In the genomic region with DNA sequence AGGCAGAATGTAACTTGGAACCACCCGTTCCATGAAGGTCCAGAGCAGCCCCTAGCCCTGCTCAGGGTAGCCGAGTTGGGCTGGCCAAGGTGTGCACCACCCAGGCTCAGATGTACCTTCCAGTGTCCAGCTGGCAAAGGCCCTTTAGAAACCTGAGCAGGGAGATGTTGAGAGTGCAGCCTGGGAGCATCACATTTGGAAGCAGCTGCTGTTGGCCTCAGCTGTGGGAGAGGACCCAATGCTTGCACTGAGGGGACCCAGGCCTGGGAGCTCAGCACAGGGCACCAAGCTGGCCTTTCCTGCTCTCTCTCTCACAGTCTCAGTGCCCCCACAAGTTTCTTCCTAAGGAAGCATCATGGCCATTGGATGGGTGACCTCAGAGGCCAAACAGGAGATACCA, we compare ENCODE assay signal across 15 cellular contexts. TPM values are rescaled to one million over a fixed set of nuclear protein-coding genes. Genes with fewer than 3 reads are reported as not detected.
DNase-seq lines count a peak whose midpoint lies in the region; ATAC-seq and TF ChIP-seq lines count a peak whose summit lies in the region.
"Had no signal": no experiment of that assay in that cellular context is flagged by ENCODE, and none has a peak within 500 bp of the region (broad histone marks: within the 10 kb centered on the region; RNA-seq: fewer than 3 reads in every experiment).

No MANE protein-coding gene starts in this region.

- H3K36me3 Mint-ChIP-seq in natural killer cell treated with Interleukin-12 subunit alpha and Interleukin-12 subunit beta and Interleukin-15 and Interleukin-18, amount 100 ng/mL, for 72 hours: peaks cover 7% of the 10 kb centered on the region
- H3K36me3 Mint-ChIP-seq in natural killer cell: peaks cover 6% of the 10 kb centered on the region
- H3K36me3 Mint-ChIP-seq in stimulated activated effector memory CD8-positive, alpha-beta T cell treated with anti-CD3 and anti-CD28 coated beads, Interleukin-12 subunit alpha, Interleukin-12 subunit beta, amount 100 ng/mL, for 72 hours: no peaks in the 10 kb centered on the region
- H3K36me3 Mint-ChIP-seq: CD4-positive, CD25-positive, alpha-beta regulatory T cell had no signal

- H3K4me1 Mint-ChIP-seq in natural killer cell treated with Interleukin-12 subunit alpha and Interleukin-12 subunit beta and Interleukin-15 and Interleukin-18, amount 100 ng/mL, for 72 hours (ENCODE audit: low read depth in 2 of 2): peaks cover 0 to 14% of the 10 kb centered on the region in 2 donors
- no peaks in the 10 kb centered on the region for H3K4me1 Mint-ChIP-seq in natural killer cell
- H3K4me1 Mint-ChIP-seq in stimulated activated effector memory CD8-positive, alpha-beta T cell treated with anti-CD3 and anti-CD28 coated beads, Interleukin-12 subunit alpha, Interleukin-12 subunit beta, amount 100 ng/mL, for 72 hours: peaks cover 15% of the 10 kb centered on the region
- H3K4me1 Mint-ChIP-seq: CD4-positive, CD25-positive, alpha-beta regulatory T cell had no signal

- H3K27me3 Mint-ChIP-seq in natural killer cell treated with Interleukin-12 subunit alpha and Interleukin-12 subunit beta and Interleukin-15 and Interleukin-18, amount 100 ng/mL, for 72 hours: peaks cover 4 to 14% of the 10 kb centered on the region in 2 donors
- peaks cover 0 to 3% of the 10 kb centered on the region in 2 donors for H3K27me3 Mint-ChIP-seq in natural killer cell (ENCODE audit: low read depth in 2 of 2)

- H3K9me3 Mint-ChIP-seq in natural killer cell treated with Interleukin-12 subunit alpha and Interleukin-12 subunit beta and Interleukin-15 and Interleukin-18, amount 100 ng/mL, for 72 hours: peaks cover 7% of the 10 kb centered on the region
- peaks cover 5 to 7% of the 10 kb centered on the region in 2 donors for H3K9me3 Mint-ChIP-seq in natural killer cell
- peaks cover 12% of the 10 kb centered on the region for H3K9me3 Mint-ChIP-seq in stimulated activated effector memory CD8-positive, alpha-beta T cell treated with anti-CD3 and anti-CD28 coated beads, Interleukin-12 subunit alpha, Interleukin-12 subunit beta, amount 100 ng/mL, for 72 hours

- TF ChIP-seq CTCF in natural killer cell (IDR thresholded peaks at IDR 0.05): no peak

- ATAC-seq in natural killer cell treated with Interleukin-12 subunit alpha and Interleukin-12 subunit beta and Interleukin-15 and Interleukin-18, amount 100 ng/mL, for 72 hours: no peak
- ATAC-seq in natural killer cell (no peak), GM19452 (IDR thresholded peaks at IDR 0.05; ENCODE audit: unreplicated experiment) (no peak)
- no peak for ATAC-seq in stimulated activated effector memory CD8-positive, alpha-beta T cell treated with anti-CD3 and anti-CD28 coated beads, Interleukin-12 subunit alpha, Interleukin-12 subunit beta, amount 100 ng/mL, for 72 hours

- intact Hi-C loops in natural killer cell (cut with micrococcal nuclease): no loop called here

- DNase-seq in natural killer cell treated with Interleukin-12 subunit alpha and Interleukin-12 subunit beta and Interleukin-15 and Interleukin-18, amount 100 ng/mL, for 72 hours (ENCODE audit: low spot score): peak; percentile 32
- DNase-seq in natural killer cell (no peak), D341Med (ENCODE audit: low spot score) (peak; percentile 16), islet precursor cell (peak; percentile 38), HCEC 1CT (no peak)
- DNase-seq in stimulated activated CD8-positive, alpha-beta memory T cell treated with anti-CD3 and anti-CD28 coated beads, Interleukin-4, amount 100 ng/mL, for 48 hours: peak; percentile 17
- DNase-seq in stimulated activated effector memory CD8-positive, alpha-beta T cell treated with anti-CD3 and anti-CD28 coated beads, Interleukin-12 subunit alpha, Interleukin-12 subunit beta, amount 100 ng/mL, for 72 hours (ENCODE audit: low spot score in 2 of 2): no peak
- DNase-seq: Calu3; CD4-positive, CD25-positive, alpha-beta regulatory T cell; DND-41; GDM1; GOT3; IMR-90; KBM-7 had no signal

- no peak overlapping the region for H3K27ac Mint-ChIP-seq in natural killer cell treated with Interleukin-12 subunit alpha and Interleukin-12 subunit beta and Interleukin-15 and Interleukin-18, amount 100 ng/mL, for 72 hours
- no peak overlapping the region for H3K27ac Mint-ChIP-seq in natural killer cell
- H3K27ac Mint-ChIP-seq in stimulated activated effector memory CD8-positive, alpha-beta T cell treated with anti-CD3 and anti-CD28 coated beads, Interleukin-12 subunit alpha, Interleukin-12 subunit beta, amount 100 ng/mL, for 72 hours: no peak overlapping the region
- H3K27ac Mint-ChIP-seq: CD4-positive, CD25-positive, alpha-beta regulatory T cell had no signal

- no peak overlapping the region for H3K4me3 Mint-ChIP-seq in natural killer cell treated with Interleukin-12 subunit alpha and Interleukin-12 subunit beta and Interleukin-15 and Interleukin-18, amount 100 ng/mL, for 72 hours
- H3K4me3 Mint-ChIP-seq in natural killer cell: no peak overlapping the region
- no peak overlapping the region for H3K4me3 Mint-ChIP-seq in stimulated activated effector memory CD8-positive, alpha-beta T cell treated with anti-CD3 and anti-CD28 coated beads, Interleukin-12 subunit alpha, Interleukin-12 subunit beta, amount 100 ng/mL, for 72 hours
- H3K4me3 Mint-ChIP-seq: CD4-positive, CD25-positive, alpha-beta regulatory T cell had no signal

RNA-seq across cellular contexts. Expression of a gene that starts 33.5 kb away (rescaled TPM):
- total RNA-seq in natural killer cell treated with Interleukin-12 subunit alpha and Interleukin-12 subunit beta and Interleukin-15 and Interleukin-18, amount 100 ng/mL, for 72 hours: not detected
- not detected for total RNA-seq in natural killer cell
- total RNA-seq: CD4-positive, CD25-positive, alpha-beta regulatory T cell had no signal

RNA-seq across cellular contexts. Expression of a gene that starts 41.1 kb away (rescaled TPM):
- not detected for total RNA-seq in natural killer cell treated with Interleukin-12 subunit alpha and Interleukin-12 subunit beta and Interleukin-15 and Interleukin-18, amount 100 ng/mL, for 72 hours
- not detected for total RNA-seq in natural killer cell
- total RNA-seq: Calu3; CD4-positive, CD25-positive, alpha-beta regulatory T cell; IMR-90 had no signal

Comparison
In these comparisons a context has a peak if more than half of its experiments do, and no peak if none do; other contexts are left out.
1. DNase-seq: peak in natural killer cell treated with Interleukin-12 subunit alpha and Interleukin-12 subunit beta and Interleukin-15 and Interleukin-18, amount 100 ng/mL, for 72 hours (single experiment), D341Med (single experiment), islet precursor cell (single experiment) and stimulated activated CD8-positive, alpha-beta memory T cell treated with anti-CD3 and anti-CD28 coated beads, Interleukin-4, amount 100 ng/mL, for 48 hours (single experiment); none in natural killer cell (single experiment), HCEC 1CT (single experiment) and stimulated activated effector memory CD8-positive, alpha-beta T cell treated with anti-CD3 and anti-CD28 coated beads, Interleukin-12 subunit alpha, Interleukin-12 subunit beta, amount 100 ng/mL, for 72 hours (0 of 2).